Comparison of ENCODE assay signal across 17 cellular contexts in the genomic region with DNA sequence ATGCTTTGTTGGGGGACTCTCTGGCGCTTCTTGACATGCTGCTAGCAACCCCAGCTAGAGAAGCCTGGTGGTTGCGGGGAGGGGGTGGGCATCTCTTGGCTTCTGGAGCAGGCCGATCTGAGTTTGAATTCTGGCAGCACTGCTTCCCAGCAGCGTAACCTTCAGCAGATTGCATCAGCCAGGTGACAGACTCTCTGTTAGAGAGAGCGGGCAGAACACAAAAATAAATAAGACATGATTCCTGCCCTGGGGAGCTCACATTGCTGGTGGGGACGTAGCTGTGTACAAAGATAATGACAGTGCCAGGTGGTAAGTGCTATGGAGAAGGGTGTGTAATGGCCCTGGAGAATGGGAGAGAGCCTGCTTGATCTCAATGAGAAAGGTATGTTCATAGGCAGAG.
DNase-seq lines count a peak whose midpoint lies in the region; ATAC-seq and TF ChIP-seq lines count a peak whose summit lies in the region.
"Had no signal": no experiment of that assay in that cellular context is flagged by ENCODE, and none has a peak within 500 bp of the region (broad histone marks: within the 10 kb centered on the region; RNA-seq: fewer than 3 reads in every experiment).

No MANE protein-coding gene starts in this region.

- H3K27ac ChIP-seq in GM23338 (ENCODE audit: low read depth) (peak overlapping the region; percentile 96), liver (ENCODE audit: low read depth in 1 of 2, low read length in 2 of 2) (no peak overlapping the region)
- H3K27ac ChIP-seq: colonic mucosa, gastroesophageal sphincter, skin epidermis had no signal

- TF ChIP-seq POLR2A in GM18505 (IDR thresholded peaks at IDR 0.05; ENCODE audit: borderline replicate concordance, extremely low read depth, insufficient read depth, insufficient read length), result no peak

- peak overlapping the region; percentile 49 for H3K4me2 ChIP-seq in GM23338

- H3K9me2 ChIP-seq in GM23338 (ENCODE audit: insufficient read depth), result peaks cover 12% of the 10 kb centered on the region; the same call in 1 of the 2 replicates

- H3K27ac Mint-ChIP-seq in GM23338, result peak overlapping the region; percentile 91
- no peak overlapping the region for H3K27ac Mint-ChIP-seq in stimulated activated memory B cell treated with anti-CD40 and anti-IgM and Interleukin-4, amounts not matched to agents 10 μg/mL and 1 μg/mL and 100 μg/mL, for 72 hours
- H3K27ac Mint-ChIP-seq: CD14-positive monocyte had no signal

- peaks cover 40% of the 10 kb centered on the region for H3K4me1 Mint-ChIP-seq in GM23338
- H3K4me1 Mint-ChIP-seq in stimulated activated memory B cell treated with anti-CD40 and anti-IgM and Interleukin-4, amounts not matched to agents 10 μg/mL and 1 μg/mL and 100 μg/mL, for 72 hours, result no peaks in the 10 kb centered on the region
- H3K4me1 Mint-ChIP-seq: CD14-positive monocyte had no signal

- peak; percentile 28 to 55 for TF ChIP-seq RAD21 in liver (IDR thresholded peaks at IDR 0.05)

- no peak overlapping the region for H3K9ac ChIP-seq in liver (ENCODE audit: low read depth in 1 of 2, low read length in 2 of 2)

- H3K4me3 ChIP-seq in GM23338, result no peak overlapping the region
- no peak overlapping the region for H3K4me3 ChIP-seq in liver (ENCODE audit: low read depth in 1 of 3, low read length in 3 of 3)
- H3K4me3 ChIP-seq: colonic mucosa, gastroesophageal sphincter, skin epidermis had no signal

- H3K27me3 Mint-ChIP-seq in GM23338 (ENCODE audit: insufficient read depth, low read depth, poor library complexity), result peaks cover 5% of the 10 kb centered on the region
- H3K27me3 Mint-ChIP-seq in stimulated activated memory B cell treated with anti-CD40 and anti-IgM and Interleukin-4, amounts not matched to agents 10 μg/mL and 1 μg/mL and 100 μg/mL, for 72 hours, result no peaks in the 10 kb centered on the region

- H3K36me3 ChIP-seq in GM23338 (ENCODE audit: insufficient read depth), result no peaks in the 10 kb centered on the region
- no peaks in the 10 kb centered on the region for H3K36me3 ChIP-seq in liver (ENCODE audit: control insufficient read depth in 4 of 4, insufficient read depth in 3 of 4, low read depth in 1 of 4, low read length in 3 of 4)
- H3K36me3 ChIP-seq: colonic mucosa, gastroesophageal sphincter had no signal

- WGBS in liver, result 57% methylated on average over 6 of the region's 6 CpGs

- H3K27me3 ChIP-seq in GM23338 (ENCODE audit: insufficient read depth) (no peaks in the 10 kb centered on the region), liver (ENCODE audit: control insufficient read depth in 4 of 4, insufficient read depth in 4 of 4, low read length in 3 of 4) (no peaks in the 10 kb centered on the region)
- H3K27me3 ChIP-seq: colonic mucosa, gastroesophageal sphincter had no signal

- no peaks in the 10 kb centered on the region for H3K79me2 ChIP-seq in GM23338 (replicated peaks; ENCODE audit: insufficient read depth)

- ATAC-seq in GM23338 (peak; percentile 31), GM21825 (IDR thresholded peaks at IDR 0.05; ENCODE audit: unreplicated experiment) (no peak), GM18505 (IDR thresholded peaks at IDR 0.05; ENCODE audit: unreplicated experiment) (no peak)
- no peak for ATAC-seq in stimulated activated memory B cell treated with anti-CD40 and anti-IgM and Interleukin-4, amounts not matched to agents 10 μg/mL and 1 μg/mL and 100 μg/mL, for 72 hours
- ATAC-seq: gastroesophageal sphincter; stimulated activated naive CD8-positive, alpha-beta T cell treated with anti-CD3 and anti-CD28 coated beads, Interleukin-15, Interleukin-2, amounts not matched to agents 100 U/mL and 50 U/mL, for 24 hours had no signal

- H3K9me3 ChIP-seq in liver (ENCODE audit: control insufficient read depth in 4 of 4, low read length in 3 of 4), result no peaks in the 10 kb centered on the region
- H3K9me3 ChIP-seq: colonic mucosa, gastroesophageal sphincter had no signal

- no peaks in the 10 kb centered on the region for H3K36me3 Mint-ChIP-seq in GM23338 (ENCODE audit: low read depth)
- H3K36me3 Mint-ChIP-seq in stimulated activated memory B cell treated with anti-CD40 and anti-IgM and Interleukin-4, amounts not matched to agents 10 μg/mL and 1 μg/mL and 100 μg/mL, for 72 hours, result no peaks in the 10 kb centered on the region
- H3K36me3 Mint-ChIP-seq: CD14-positive monocyte had no signal

- TF ChIP-seq CTCF in GM23338 (conservative IDR thresholded peaks at IDR 0.05; ENCODE audit: low read depth in 2 of 2) (no peak), liver (IDR thresholded peaks at IDR 0.05; ENCODE audit: low read depth, low read length, missing input control) (no peak)

- H3K9me3 Mint-ChIP-seq in GM23338, result no peaks in the 10 kb centered on the region
- H3K9me3 Mint-ChIP-seq in stimulated activated memory B cell treated with anti-CD40 and anti-IgM and Interleukin-4, amounts not matched to agents 10 μg/mL and 1 μg/mL and 100 μg/mL, for 72 hours, result peaks cover 7% of the 10 kb centered on the region

- peak overlapping the region; percentile 1; the same call in 1 of the 3 replicates for H3K4me3 Mint-ChIP-seq in GM23338
- no peak overlapping the region for H3K4me3 Mint-ChIP-seq in stimulated activated memory B cell treated with anti-CD40 and anti-IgM and Interleukin-4, amounts not matched to agents 10 μg/mL and 1 μg/mL and 100 μg/mL, for 72 hours
- H3K4me3 Mint-ChIP-seq: CD14-positive monocyte had no signal

- H3K4me1 ChIP-seq in GM23338 (ENCODE audit: insufficient read depth) (peaks cover 36% of the 10 kb centered on the region), liver (ENCODE audit: control insufficient read depth in 4 of 4, insufficient read depth in 4 of 4, low read length in 3 of 4) (peaks cover 0 to 14% (median 6%) of the 10 kb centered on the region in 4 donors)
- H3K4me1 ChIP-seq: colonic mucosa had no signal

- peak; percentile 43 for DNase-seq in GM23338 (ENCODE audit: low spot score)
- DNase-seq in NCI-H146 (lab: John Stamatoyannopoulos, UW), result peak; percentile 94
- peak; percentile 83 for DNase-seq in NCI-H774 (lab: John Stamatoyannopoulos, UW)
- DNase-seq: activated gamma-delta T cell; colonic mucosa; midbrain; NCI-H526 treated with DMSO at 0.1 percent for 48 hours; nucleus accumbens; stimulated activated naive CD8-positive, alpha-beta T cell treated with anti-CD3 and anti-CD28 coated beads, Interleukin-15, Interleukin-2, amounts not matched to agents 100 U/mL and 50 U/mL, for 24 hours; T-helper 1 cell had no signal

- no peak overlapping the region for H2AFZ ChIP-seq in GM23338

- H3F3A ChIP-seq in GM23338 (replicated peaks; ENCODE audit: low read depth), result no peaks in the 10 kb centered on the region; the same call in 1 of the 2 replicates

- H4K20me1 ChIP-seq in GM23338 (replicated peaks; ENCODE audit: insufficient read depth), result no peaks in the 10 kb centered on the region

TF ChIP-seq in GM23338, 12 proteins besides CTCF, POLR2A, EP300 and RAD21 (continues in another document):
- TF ChIP-seq JUNB (IDR thresholded peaks at IDR 0.05; ENCODE audit: unreplicated experiment) (no peak), NANOG (IDR thresholded peaks at IDR 0.05; ENCODE audit: borderline replicate concordance) (no peak)
- TF ChIP-seq, protein P1, sequence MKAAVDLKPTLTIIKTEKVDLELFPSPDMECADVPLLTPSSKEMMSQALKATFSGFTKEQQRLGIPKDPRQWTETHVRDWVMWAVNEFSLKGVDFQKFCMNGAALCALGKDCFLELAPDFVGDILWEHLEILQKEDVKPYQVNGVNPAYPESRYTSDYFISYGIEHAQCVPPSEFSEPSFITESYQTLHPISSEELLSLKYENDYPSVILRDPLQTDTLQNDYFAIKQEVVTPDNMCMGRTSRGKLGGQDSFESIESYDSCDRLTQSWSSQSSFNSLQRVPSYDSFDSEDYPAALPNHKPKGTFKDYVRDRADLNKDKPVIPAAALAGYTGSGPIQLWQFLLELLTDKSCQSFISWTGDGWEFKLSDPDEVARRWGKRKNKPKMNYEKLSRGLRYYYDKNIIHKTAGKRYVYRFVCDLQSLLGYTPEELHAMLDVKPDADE (IDR thresholded peaks at IDR 0.05), result no peak

TF ChIP-seq in liver, 16 proteins besides CTCF, POLR2A, EP300 and RAD21 (continues in another document):
- TF ChIP-seq ZBTB33 (IDR thresholded peaks at IDR 0.05) (no peak), GABPA (IDR thresholded peaks at IDR 0.05 in 1 of 2, conservative IDR thresholded peaks at IDR 0.05 in 1 of 2) (no peak), FOXA2 (IDR thresholded peaks at IDR 0.05) (peak; percentile 26), MAX (IDR thresholded peaks at IDR 0.05) (no peak), JUND (IDR thresholded peaks at IDR 0.05) (no peak), NR2F2 (IDR thresholded peaks at IDR 0.05) (no peak), ATF3 (IDR thresholded peaks at IDR 0.05) (peak; percentile 78), RXRA (IDR thresholded peaks at IDR 0.05) (peak in 1 of 2 donors; percentile 55), EGR1 (IDR thresholded peaks at IDR 0.05; ENCODE audit: low read depth in 2 of 2) (no peak), SP1 (IDR thresholded peaks at IDR 0.05) (no peak), HNF4A (conservative IDR thresholded peaks at IDR 0.05) (peak in 1 of 2 donors; percentile 46), YY1 (IDR thresholded peaks at IDR 0.05) (no peak), HNF4G (IDR thresholded peaks at IDR 0.05) (no peak), FOXA1 (IDR thresholded peaks at IDR 0.05) (peak; percentile 38), TAF1 (conservative IDR thresholded peaks at IDR 0.05) (no peak)

Comparison
In these comparisons a context has a peak if more than half of its experiments do, and no peak if none do; other contexts are left out.
1. DNase-seq: peak in every context shown above with its lines; median percentile 94 in NCI-H146; 83 in NCI-H774; 43 in GM23338.